35 cellular contexts compared by ENCODE assay signal in the genomic region with DNA sequence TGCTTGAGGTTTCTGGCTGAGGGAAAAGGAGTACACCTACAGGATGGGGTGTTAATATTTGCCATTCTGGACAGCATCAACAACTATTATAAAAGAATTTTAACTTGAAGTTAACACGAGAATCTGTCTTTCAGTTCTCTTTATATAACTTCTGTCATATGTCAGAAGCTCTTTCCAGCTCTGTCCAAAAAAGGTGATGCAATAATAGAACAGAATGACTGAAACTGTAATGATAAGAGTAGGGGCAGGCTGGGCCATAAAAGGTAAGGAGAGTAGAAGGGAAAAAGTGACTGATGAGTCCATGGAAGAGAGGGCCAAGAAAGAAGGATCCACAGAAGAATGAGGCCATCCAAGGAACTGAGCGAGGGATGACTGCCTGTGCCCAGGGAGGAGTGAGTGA.
"Had no signal": no experiment of that assay in that cellular context is flagged by ENCODE, and none has a peak within 500 bp of the region (broad histone marks: within the 10 kb centered on the region; RNA-seq: fewer than 3 reads in every experiment).

No MANE protein-coding gene starts in this region.

- H3K27ac ChIP-seq: PC-9, RWPE1, SJCRH30, SK-N-MC had no signal

- H3K4me2 ChIP-seq: PC-9 had no signal

- H2AFZ ChIP-seq: PC-9 had no signal

- ATAC-seq: Panc1, Right ventricle myocardium inferior, SK-N-SH treated with all-trans-retinoic acid at 6 μM for 48 hours had no signal

- H3K4me3 ChIP-seq: MG63, PC-9, SJCRH30, SK-N-MC had no signal

- FAIRE-seq: RCC 7860 had no signal

- H3K27me3 ChIP-seq: MG63, SJCRH30 had no signal

- H3K9me3 ChIP-seq: MG63, SJCRH30 had no signal

- H3K4me1 ChIP-seq: SJCRH30 had no signal

- DNase-seq: Kasumi-1, KBM-7, MG63, NCI-H1048, NCI-H1092 treated with DMSO at 0.1 percent for 48 hours, NCI-H1105 treated with DMSO at 0.1 percent for 48 hours, NCI-H1417, NCI-H1436, NCI-H146, NCI-H1694, NCI-H187, NCI-H1930, NCI-H2029 treated with DMSO at 0.1 percent for 48 hours, NCI-H2081 treated with DMSO at 0.1 percent for 48 hours, NCI-H2107, NCI-H2171, NCI-H226, NCI-H446 treated with DMSO at 0.1 percent for 48 hours, NCI-H510A, NCI-H524, NCI-H526, NCI-H69, NCI-H748 treated with DMSO at 0.1 percent for 48 hours, NCI-H82, PC-9, SHP77, SIG-M5, SJCRH30, SW 1271 had no signal

- H3K36me3 ChIP-seq: MG63, SJCRH30 had no signal
